1 cellular context compared by ENCODE assay signal in genomic region chr5:95216136-95216955, GRCh38.
TF ChIP-seq lines count a peak whose summit lies in the region.

No MANE protein-coding gene starts in this region.

TF ChIP-seq in Ishikawa, 13 proteins besides CTCF, POLR2A, EP300 and RAD21:
- TF ChIP-seq NFIC (IDR thresholded peaks at IDR 0.05), result 0 out of 2 replicates have a peak, but pooled peaks have one; percentile 19
- no peak for TF ChIP-seq MAX (IDR thresholded peaks at IDR 0.05)
